ENCODE assay signal across 1 cellular context in genomic region chr1:64861611-64862010, GRCh38.
TF ChIP-seq lines count a peak whose summit lies in the region.

No MANE protein-coding gene starts in this region.

TF ChIP-seq in HEK293, 187 proteins besides CTCF, POLR2A, EP300 and RAD21 (continued from another document):
- no peak for TF ChIP-seq ZNF394 (tag by site-specific recombination; IDR thresholded peaks at IDR 0.05; ENCODE audit: borderline replicate concordance)
- no peak for TF ChIP-seq TCF7L2 (IDR thresholded peaks at IDR 0.05; ENCODE audit: borderline replicate concordance, low read depth, low read length)
- no peak for TF ChIP-seq ZNF274 (IDR thresholded peaks at IDR 0.05; ENCODE audit: low read length)
- no peak for TF ChIP-seq ZNF274 (tag by site-specific recombination; IDR thresholded peaks at IDR 0.05; ENCODE audit: borderline replicate concordance)
- no peak for TF ChIP-seq ZNF10 (tag by site-specific recombination; IDR thresholded peaks at IDR 0.05)
- TF ChIP-seq, protein P1, sequence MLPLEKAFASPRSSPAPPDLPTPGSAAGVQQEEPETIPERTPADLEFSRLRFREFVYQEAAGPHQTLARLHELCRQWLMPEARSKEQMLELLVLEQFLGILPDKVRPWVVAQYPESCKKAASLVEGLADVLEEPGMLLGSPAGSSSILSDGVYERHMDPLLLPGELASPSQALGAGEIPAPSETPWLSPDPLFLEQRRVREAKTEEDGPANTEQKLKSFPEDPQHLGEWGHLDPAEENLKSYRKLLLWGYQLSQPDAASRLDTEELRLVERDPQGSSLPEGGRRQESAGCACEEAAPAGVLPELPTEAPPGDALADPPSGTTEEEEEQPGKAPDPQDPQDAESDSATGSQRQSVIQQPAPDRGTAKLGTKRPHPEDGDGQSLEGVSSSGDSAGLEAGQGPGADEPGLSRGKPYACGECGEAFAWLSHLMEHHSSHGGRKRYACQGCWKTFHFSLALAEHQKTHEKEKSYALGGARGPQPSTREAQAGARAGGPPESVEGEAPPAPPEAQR (tag by site-specific recombination; IDR thresholded peaks at IDR 0.05) = no peak
- no peak for TF ChIP-seq ZNF596 (tag by site-specific recombination; IDR thresholded peaks at IDR 0.05)
- no peak for TF ChIP-seq ZNF426 (tag by site-specific recombination; IDR thresholded peaks at IDR 0.05)
- TF ChIP-seq TRIM28 (IDR thresholded peaks at IDR 0.05; ENCODE audit: borderline replicate concordance, low read length) = no peak
- TF ChIP-seq SCRT2 (tag by site-specific recombination; IDR thresholded peaks at IDR 0.05) = peak; percentile 86
- peak; percentile 84 for TF ChIP-seq ZIC2 (tag by site-specific recombination; IDR thresholded peaks at IDR 0.05)
- TF ChIP-seq OVOL3 (tag by site-specific recombination; IDR thresholded peaks at IDR 0.05) = no peak
